26 cellular contexts compared by ENCODE assay signal in the genomic region with DNA sequence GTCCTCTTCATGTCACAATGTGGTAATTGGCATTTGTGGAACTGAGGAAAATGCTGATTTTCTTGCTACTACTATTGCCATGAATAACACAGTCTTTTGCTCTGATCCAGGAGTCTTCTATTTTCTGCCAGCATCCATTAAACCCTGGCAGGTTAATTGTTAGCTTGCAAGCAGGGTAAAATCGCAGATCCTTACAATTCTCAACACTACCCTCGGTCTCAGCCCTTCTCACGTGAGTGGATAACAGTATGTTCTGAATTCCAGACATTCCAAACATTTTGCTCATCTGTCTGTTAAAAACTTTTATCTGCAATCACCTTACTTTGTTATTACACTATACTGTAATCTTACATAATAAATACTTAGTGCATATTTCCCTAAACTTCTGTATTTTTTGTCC.
A peak's percentile ranks its signal among the peaks of the same experiment; 100 is the strongest.
DNase-seq lines count a peak whose midpoint lies in the region; ATAC-seq, FAIRE-seq and TF ChIP-seq lines count a peak whose summit lies in the region.
"Had no signal": no experiment of that assay in that cellular context is flagged by ENCODE, and none has a peak within 500 bp of the region (broad histone marks: within the 10 kb centered on the region; RNA-seq: fewer than 3 reads in every experiment).

No MANE protein-coding gene starts in this region.

- no peak for TF ChIP-seq POLR2A in endothelial cell of umbilical vein (IDR thresholded peaks at IDR 0.05; ENCODE audit: low read depth, low read length)

- no peaks in the 10 kb centered on the region for H4K20me1 ChIP-seq in endothelial cell of umbilical vein (replicated peaks; ENCODE audit: control insufficient read depth, extremely low read depth, insufficient read depth, low read length)

- peak overlapping the region; percentile 45 for H3K27ac ChIP-seq in cardiac muscle cell
- no peak overlapping the region for H3K27ac ChIP-seq in endothelial cell of umbilical vein (ENCODE audit: insufficient read depth, low read depth, low read length)
- H3K27ac ChIP-seq: gastroesophageal sphincter, lower lobe of right lung, SJCRH30, WERI-Rb-1 had no signal

- no peaks in the 10 kb centered on the region for H3K9me3 ChIP-seq in cardiac muscle cell (ENCODE audit: low read depth)
- H3K9me3 ChIP-seq in endothelial cell of umbilical vein (replicated peaks; ENCODE audit: control insufficient read depth, insufficient read depth, low read length) = no peaks in the 10 kb centered on the region
- H3K9me3 ChIP-seq: BE2C, gastroesophageal sphincter, lower lobe of right lung, SJCRH30 had no signal

- intact Hi-C loops in left ventricle myocardium superior (cut with micrococcal nuclease) (no loop called here), endothelial cell of umbilical vein (cut with micrococcal nuclease) (loop anchor here (1.0 to 10.0 kb wide), 4 partner anchors 114 to 1554 kb away; no protein-coding TSS in a partner anchor)

- no TSS peak for BruUV-seq in endothelial cell of umbilical vein (replicated peaks; lab: Mats Ljungman, UMichigan)

- ATAC-seq in left ventricle myocardium superior = no peak
- ATAC-seq in stimulated activated naive B cell treated with anti-CD40 and anti-IgM and Interleukin-4, amounts not matched to agents 10 μg/mL and 1 μg/mL and 100 μg/mL, for 72 hours (replicated peaks) = no peak
- no peak for ATAC-seq in GM18858 (IDR thresholded peaks at IDR 0.05; ENCODE audit: unreplicated experiment)
- ATAC-seq: esophagus mucosa, gastroesophageal sphincter, lower lobe of right lung had no signal

- TF ChIP-seq CTCF in cardiac muscle cell (IDR thresholded peaks at IDR 0.05; ENCODE audit: low read depth, low read length) = no peak
- TF ChIP-seq CTCF in endothelial cell of umbilical vein (IDR thresholded peaks at IDR 0.05; ENCODE audit: extremely low read depth in 1 of 2, insufficient read depth in 1 of 2, low read depth in 1 of 2, low read length in 2 of 2) = no peak

- peaks cover 0 to 4% of the 10 kb centered on the region in 2 donors for H3K27me3 Mint-ChIP-seq in stimulated activated naive B cell treated with anti-CD40 and anti-IgM and Interleukin-4, amounts not matched to agents 10 μg/mL and 1 μg/mL and 100 μg/mL, for 72 hours
- H3K27me3 Mint-ChIP-seq: IgD-negative memory B cell had no signal

- H3K36me3 Mint-ChIP-seq in stimulated activated naive B cell treated with anti-CD40 and anti-IgM and Interleukin-4, amounts not matched to agents 10 μg/mL and 1 μg/mL and 100 μg/mL, for 72 hours = no peaks in the 10 kb centered on the region
- H3K36me3 Mint-ChIP-seq: IgD-negative memory B cell had no signal

- CTCF ChIA-PET in endothelial cell of umbilical vein (lab: Charles Lee) = interaction anchor here (0.8 kb wide), 1 partner anchor 318 kb away, joined by 5 read pairs; no protein-coding TSS in a partner anchor

- no peak overlapping the region for H3K4me2 ChIP-seq in endothelial cell of umbilical vein (ENCODE audit: insufficient read depth, low read length)

- H3K27ac Mint-ChIP-seq in stimulated activated naive B cell treated with anti-CD40 and anti-IgM and Interleukin-4, amounts not matched to agents 10 μg/mL and 1 μg/mL and 100 μg/mL, for 72 hours = no peak overlapping the region
- H3K27ac Mint-ChIP-seq: IgD-negative memory B cell had no signal

- no peaks in the 10 kb centered on the region for H3K79me2 ChIP-seq in endothelial cell of umbilical vein (ENCODE audit: control insufficient read depth, insufficient read depth, low read length)

- H3K4me1 Mint-ChIP-seq in stimulated activated naive B cell treated with anti-CD40 and anti-IgM and Interleukin-4, amounts not matched to agents 10 μg/mL and 1 μg/mL and 100 μg/mL, for 72 hours = no peaks in the 10 kb centered on the region
- H3K4me1 Mint-ChIP-seq: IgD-negative memory B cell had no signal

- H3K27me3 ChIP-seq in cardiac muscle cell = no peaks in the 10 kb centered on the region
- no peaks in the 10 kb centered on the region for H3K27me3 ChIP-seq in endothelial cell of umbilical vein (ENCODE audit: control insufficient read depth in 2 of 2, insufficient read depth in 2 of 2, low read length in 2 of 2)
- H3K27me3 ChIP-seq: BE2C, gastroesophageal sphincter, SJCRH30 had no signal

- H3K36me3 ChIP-seq in cardiac muscle cell (no peaks in the 10 kb centered on the region), endothelial cell of umbilical vein (ENCODE audit: control insufficient read depth in 2 of 2, extremely low read depth in 1 of 2, insufficient read depth in 2 of 2, low read length in 2 of 2) (no peaks in the 10 kb centered on the region)
- H3K36me3 ChIP-seq: BE2C, gastroesophageal sphincter, lower lobe of right lung, SJCRH30, WERI-Rb-1 had no signal

- no peak overlapping the region for H3K9ac ChIP-seq in endothelial cell of umbilical vein (replicated peaks; ENCODE audit: extremely low read depth, insufficient read depth, low read length)

- H3K4me3 Mint-ChIP-seq in stimulated activated naive B cell treated with anti-CD40 and anti-IgM and Interleukin-4, amounts not matched to agents 10 μg/mL and 1 μg/mL and 100 μg/mL, for 72 hours = no peak overlapping the region
- H3K4me3 Mint-ChIP-seq: IgD-negative memory B cell had no signal

- no peaks in the 10 kb centered on the region for H3K9me3 Mint-ChIP-seq in stimulated activated naive B cell treated with anti-CD40 and anti-IgM and Interleukin-4, amounts not matched to agents 10 μg/mL and 1 μg/mL and 100 μg/mL, for 72 hours
- H3K9me3 Mint-ChIP-seq: IgD-negative memory B cell had no signal

- FAIRE-seq in endothelial cell of umbilical vein (lab: Jason Lieb, UNC) = no peak

- peak overlapping the region; percentile 51 for H2AFZ ChIP-seq in endothelial cell of umbilical vein (ENCODE audit: low read depth, low read length)

- dilution Hi-C loops in endothelial cell of umbilical vein (cut with MboI; ENCODE audit: extremely low pct_ligation_motif_present, low sequenced_read_pairs) = no loop called here

- no peaks in the 10 kb centered on the region for H3K9me1 ChIP-seq in endothelial cell of umbilical vein (replicated peaks; ENCODE audit: control insufficient read depth, extremely low read depth, insufficient read depth, low read length)

- no peak overlapping the region for H3K4me3 ChIP-seq in cardiac muscle cell
- no peak overlapping the region for H3K4me3 ChIP-seq in endothelial cell of umbilical vein (replicated peaks in 1 of 3; ENCODE audit: insufficient read depth in 1 of 3, low read depth in 1 of 3, low read length in 3 of 3)
- H3K4me3 ChIP-seq: gastroesophageal sphincter, lower lobe of right lung, SJCRH30 had no signal

- POLR2A ChIA-PET in endothelial cell of umbilical vein (lab: Charles Lee) = no interaction called here

- H3K4me1 ChIP-seq in cardiac muscle cell (ENCODE audit: low read depth) (peaks cover 5% of the 10 kb centered on the region), endothelial cell of umbilical vein (ENCODE audit: control insufficient read depth, extremely low read depth, insufficient read depth, low read length) (peaks cover 9% of the 10 kb centered on the region)
- H3K4me1 ChIP-seq: BE2C, gastroesophageal sphincter, lower lobe of right lung, SJCRH30 had no signal

- DNase-seq in cardiac muscle cell (ENCODE audit: low read depth in 1 of 2, low spot score in 1 of 2) = peak in 1 of 2 donors; percentile 42
- no peak for DNase-seq in left ventricle myocardium superior
- DNase-seq in endothelial cell of umbilical vein (ENCODE audit: low read depth, low spot score) = peak; percentile 35
- peak; percentile 85 for DNase-seq in kidney tubule cell (ENCODE audit: low spot score)
- no peak for DNase-seq in stimulated activated naive B cell treated with anti-CD40 and anti-IgM and Interleukin-4, amounts not matched to agents 10 μg/mL and 1 μg/mL and 100 μg/mL, for 72 hours
- DNase-seq in SIG-M5 (lab: John Stamatoyannopoulos, UW) = no peak
- DNase-seq in SKM-1 treated with dmso at 0.1 percent for 144 hours (lab: John Stamatoyannopoulos, UW; ENCODE audit: unreplicated experiment) = no peak
- DNase-seq: 8988T; activated CD4-positive, alpha-beta T cell treated with anti-CD3 and anti-CD28 coated beads, Interleukin-2, amount 50 U/mL, for 48 hours; activated naive CD4-positive, alpha-beta T cell; activated T-cell treated with anti-CD3 and anti-CD28 coated beads, Interleukin-2, amount 50 U/mL, for 1 hour; BE2C; caudate nucleus; lower lobe of right lung; NCI-H1417 treated with DMSO at 0.1 percent for 48 hours; NCI-H2171; occipital lobe; OCI-M1; SJCRH30; substantia nigra; T-helper 2 cell; WERI-Rb-1 had no signal

TF ChIP-seq in endothelial cell of umbilical vein, 7 proteins besides CTCF, POLR2A, EP300 and RAD21:
- TF ChIP-seq GATA2 (IDR thresholded peaks at IDR 0.05; ENCODE audit: insufficient read depth, insufficient read length, low read depth, low read length) (no peak), POLR2AphosphoS5 (IDR thresholded peaks at IDR 0.05; ENCODE audit: insufficient read depth, low read depth, low read length) (no peak), MYC (IDR thresholded peaks at IDR 0.05; ENCODE audit: low read depth, low read length) (no peak), JUN (IDR thresholded peaks at IDR 0.05; ENCODE audit: borderline replicate concordance, insufficient read depth, insufficient read length, low read depth) (peak; percentile 19), FOS (IDR thresholded peaks at IDR 0.05; ENCODE audit: borderline replicate concordance, insufficient read depth, low read length) (no peak)

Comparison
In these comparisons a context has a peak if more than half of its experiments do, and no peak if none do; other contexts are left out.
1. DNase-seq: peak in endothelial cell of umbilical vein (single experiment) and kidney tubule cell (single experiment); none in left ventricle myocardium superior (single experiment), stimulated activated naive B cell treated with anti-CD40 and anti-IgM and Interleukin-4, amounts not matched to agents 10 μg/mL and 1 μg/mL and 100 μg/mL, for 72 hours (single experiment), SIG-M5 (single experiment) and SKM-1 treated with dmso at 0.1 percent for 144 hours (single experiment).